Comparison of ENCODE assay signal across 13 cellular contexts in the genomic region with DNA sequence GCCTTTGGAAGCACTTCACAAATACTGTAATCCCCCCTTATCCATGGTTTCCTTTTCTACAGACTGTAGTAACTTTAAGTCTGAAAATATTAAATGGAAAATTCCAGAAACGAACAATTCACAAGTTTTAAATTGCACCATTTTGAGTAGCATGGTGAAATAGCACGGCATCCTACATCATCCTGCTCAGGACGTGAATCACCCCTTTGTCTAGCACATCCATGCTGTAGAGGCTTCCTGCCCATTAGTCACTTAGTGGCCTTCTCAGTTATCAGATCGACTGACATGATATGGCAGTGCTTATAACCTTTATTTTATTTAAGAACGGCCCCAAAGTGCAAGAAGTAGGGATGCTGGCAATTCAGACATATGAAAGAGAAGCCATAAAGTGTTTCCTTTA.
DNase-seq lines count a peak whose midpoint lies in the region; ATAC-seq, FAIRE-seq and TF ChIP-seq lines count a peak whose summit lies in the region.
"Had no signal": no experiment of that assay in that cellular context is flagged by ENCODE, and none has a peak within 500 bp of the region (broad histone marks: within the 10 kb centered on the region; RNA-seq: fewer than 3 reads in every experiment).

No MANE protein-coding gene starts in this region.

- H3K9me3 ChIP-seq in body of pancreas, result no peaks in the 10 kb centered on the region
- H3K9me3 ChIP-seq: testis had no signal

- WGBS in body of pancreas, 2 donors, result 38 to 44% methylated on average over 5 of the region's 5 CpGs

- no peaks in the 10 kb centered on the region for H3K36me3 ChIP-seq in body of pancreas (replicated peaks in 1 of 2; ENCODE audit: insufficient read depth in 1 of 2, low read depth in 2 of 2)

- H3K27me3 ChIP-seq in body of pancreas, result no peaks in the 10 kb centered on the region
- H3K27me3 ChIP-seq: testis had no signal

- H3K4me3 ChIP-seq in body of pancreas, result no peak overlapping the region
- H3K4me3 ChIP-seq: testis had no signal

- TF ChIP-seq POLR2A in body of pancreas (IDR thresholded peaks at IDR 0.05), result no peak

- no peak for TF ChIP-seq CTCF in body of pancreas (IDR thresholded peaks at IDR 0.05)

- DNase-seq in ELR (ENCODE audit: low read depth) (peak; percentile 88), RCC 7860 (ENCODE audit: low spot score) (peak; percentile 34), epithelial cell of prostate (ENCODE audit: low read depth, low spot score) (peak; percentile 50), non-pigmented ciliary epithelial cell (ENCODE audit: low read depth) (peak; percentile 69), hepatic stellate cell (ENCODE audit: low spot score) (no peak), body of pancreas (no peak), T-helper 2 cell (no peak)
- no peak for DNase-seq in activated T-cell treated with anti-CD3 and anti-CD28 coated beads, Interleukin-2, amount 50 U/mL, for 1 hour
- DNase-seq: activated CD4-positive, CD25-positive, alpha-beta regulatory T cell treated with anti-CD3 and anti-CD28 coated beads, Interleukin-2, amount 50 U/mL, for 72 hours; posterior cingulate gyrus; testis had no signal

- FAIRE-seq in RCC 7860 (lab: Jason Lieb, UNC), result no peak
- FAIRE-seq: endometrium had no signal

- no peaks in the 10 kb centered on the region for H3K4me1 ChIP-seq in body of pancreas
- H3K4me1 ChIP-seq: testis had no signal

- H3K27ac ChIP-seq in epithelial cell of prostate, result peak overlapping the region; percentile 64
- H3K27ac ChIP-seq in body of pancreas, result no peak overlapping the region
- H3K27ac ChIP-seq: testis had no signal

- intact Hi-C loops in body of pancreas (cut with DNase I), result no loop called here

- ATAC-seq in body of pancreas, result no peak
- ATAC-seq: Right ventricle myocardium inferior had no signal

Comparison
In these comparisons a context has a peak if more than half of its experiments do, and no peak if none do; other contexts are left out.
1. DNase-seq: peak in ELR (single experiment), RCC 7860 (single experiment), epithelial cell of prostate (single experiment) and non-pigmented ciliary epithelial cell (single experiment); none in activated T-cell treated with anti-CD3 and anti-CD28 coated beads, Interleukin-2, amount 50 U/mL, for 1 hour (single experiment), hepatic stellate cell (single experiment), body of pancreas (0 of 4) and T-helper 2 cell (0 of 5).